12 cellular contexts compared by ENCODE assay signal in the genomic region with DNA sequence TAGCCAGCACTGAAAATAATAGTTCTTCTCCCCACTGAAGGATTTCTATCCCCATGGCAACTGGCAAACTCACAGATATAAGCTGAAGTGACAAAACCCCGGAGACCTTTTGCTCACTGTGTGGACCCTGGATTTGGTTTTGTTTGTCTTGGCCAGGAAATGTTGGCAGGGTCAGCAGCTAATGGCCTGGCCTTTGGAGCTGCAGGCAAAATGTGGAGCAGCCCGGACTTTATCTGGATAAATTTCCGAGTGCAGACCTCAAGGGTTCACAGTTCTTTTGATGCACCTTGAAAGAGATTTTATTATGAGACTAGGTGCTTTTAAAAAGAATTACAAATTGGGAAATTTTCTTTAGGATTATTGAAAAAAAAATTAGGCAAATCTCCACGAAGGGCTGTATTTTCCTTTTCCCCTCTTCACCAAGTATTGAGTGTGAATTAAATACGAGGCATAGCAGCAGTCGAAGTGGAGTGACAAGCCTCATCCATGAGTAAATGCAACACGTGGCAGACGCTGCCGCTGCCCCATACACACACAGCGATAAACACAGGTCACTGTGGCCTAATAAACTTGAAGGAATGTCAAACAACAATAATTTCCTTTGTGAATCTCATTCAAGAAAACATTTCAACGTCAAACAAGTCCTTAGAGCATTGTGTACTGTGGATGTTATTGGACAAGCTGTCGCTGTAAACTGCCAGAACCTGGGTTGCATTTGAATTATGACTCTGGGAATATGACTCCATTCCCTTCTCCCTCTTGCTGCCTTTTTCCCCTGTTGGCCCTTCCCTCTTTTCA. TPM values are rescaled to one million over a fixed set of nuclear protein-coding genes. Genes with fewer than 3 reads are reported as not detected.
A peak's percentile ranks its signal among the peaks of the same experiment; 100 is the strongest.
DNase-seq lines count a peak whose midpoint lies in the region; FAIRE-seq and TF ChIP-seq lines count a peak whose summit lies in the region.
"Had no signal": no experiment of that assay in that cellular context is flagged by ENCODE, and none has a peak within 500 bp of the region (broad histone marks: within the 10 kb centered on the region; RNA-seq: fewer than 3 reads in every experiment).

No MANE protein-coding gene starts in this region.

- no peaks in the 10 kb centered on the region for H3K27me3 ChIP-seq in bronchial epithelial cell (ENCODE audit: control insufficient read depth, insufficient read depth, low read length)

- POLR2A ChIA-PET in activated CD4-positive, alpha-beta memory T cell treated with anti-CD3 and anti-CD28 coated beads for 36 hours (lab: Charles Lee) = interaction anchor here (0.8 to 3.2 kb wide), 3 partner anchors 10 to 138 kb away, joined by 3 to 20 read pairs (median 4); no protein-coding TSS in a partner anchor
- POLR2A ChIA-PET in activated CD4-positive, alpha-beta memory T cell treated with anti-CD3 and anti-CD28 coated beads, Interleukin-2, amount 10 ng/mL, durations not matched to agents 7 days and 5 days (lab: Charles Lee) = interaction anchor here (1.5 to 2.5 kb wide), 2 partner anchors 9 to 17 kb away, joined by 3 to 14 read pairs; no protein-coding TSS in a partner anchor

- TF ChIP-seq POLR2A in lower leg skin (IDR thresholded peaks at IDR 0.05) = no peak

- H3K36me3 ChIP-seq in bronchial epithelial cell (ENCODE audit: control insufficient read depth, insufficient read depth, low read length) = no peaks in the 10 kb centered on the region

- H3K27ac Mint-ChIP-seq in activated CD4-positive, alpha-beta memory T cell treated with anti-CD3 and anti-CD28 coated beads for 36 hours = peak overlapping the region; percentile 90
- no peak overlapping the region for H3K27ac Mint-ChIP-seq in activated CD4-positive, alpha-beta memory T cell treated with anti-CD3 and anti-CD28 coated beads, Interleukin-2, amount 10 ng/mL, durations not matched to agents 7 days and 5 days
- no peak overlapping the region for H3K27ac Mint-ChIP-seq in type B pancreatic cell
- H3K27ac Mint-ChIP-seq in mesothelial cell of epicardium = no peak overlapping the region

- peaks cover 56% of the 10 kb centered on the region for H3K4me1 Mint-ChIP-seq in activated CD4-positive, alpha-beta memory T cell treated with anti-CD3 and anti-CD28 coated beads for 36 hours (ENCODE audit: low read depth)
- peaks cover 39% of the 10 kb centered on the region for H3K4me1 Mint-ChIP-seq in activated CD4-positive, alpha-beta memory T cell treated with anti-CD3 and anti-CD28 coated beads, Interleukin-2, amount 10 ng/mL, durations not matched to agents 7 days and 5 days
- H3K4me1 Mint-ChIP-seq in type B pancreatic cell (ENCODE audit: unreplicated experiment) (peaks cover 50% of the 10 kb centered on the region), mesothelial cell of epicardium (peaks cover 44% of the 10 kb centered on the region)

- intact Hi-C loops in activated CD4-positive, alpha-beta memory T cell treated with anti-CD3 and anti-CD28 coated beads for 36 hours (cut with micrococcal nuclease) = no loop called here
- intact Hi-C loops in lower leg skin (cut with DNase I; ENCODE audit: low total_unique reads) = no loop called here

- in situ Hi-C loops in ACHN (cut with HindIII; ENCODE audit: low pct_ligation_motif_present, low pct_unique_long_range_greater_than_20kb, low sequenced_read_pairs) = no loop called here

- H3K36me3 Mint-ChIP-seq in activated CD4-positive, alpha-beta memory T cell treated with anti-CD3 and anti-CD28 coated beads for 36 hours = peaks cover 3% of the 10 kb centered on the region
- no peaks in the 10 kb centered on the region for H3K36me3 Mint-ChIP-seq in activated CD4-positive, alpha-beta memory T cell treated with anti-CD3 and anti-CD28 coated beads, Interleukin-2, amount 10 ng/mL, durations not matched to agents 7 days and 5 days (ENCODE audit: low read depth)
- H3K36me3 Mint-ChIP-seq in type B pancreatic cell (no peaks in the 10 kb centered on the region), mesothelial cell of epicardium (peaks cover 3% of the 10 kb centered on the region)

- H3K9me3 Mint-ChIP-seq in activated CD4-positive, alpha-beta memory T cell treated with anti-CD3 and anti-CD28 coated beads for 36 hours = peaks cover 4% of the 10 kb centered on the region
- H3K9me3 Mint-ChIP-seq in activated CD4-positive, alpha-beta memory T cell treated with anti-CD3 and anti-CD28 coated beads, Interleukin-2, amount 10 ng/mL, durations not matched to agents 7 days and 5 days = peaks cover 4% of the 10 kb centered on the region
- H3K9me3 Mint-ChIP-seq in type B pancreatic cell (peaks cover 5% of the 10 kb centered on the region), mesothelial cell of epicardium (peaks cover 5% of the 10 kb centered on the region)

- 53% methylated on average over 12 of the region's 12 CpGs for WGBS in lower leg skin, 2 donors

- peak; percentile 23 for FAIRE-seq in bronchial epithelial cell (lab: Jason Lieb, UNC)

- H3K27me3 Mint-ChIP-seq in activated CD4-positive, alpha-beta memory T cell treated with anti-CD3 and anti-CD28 coated beads for 36 hours = no peaks in the 10 kb centered on the region
- no peaks in the 10 kb centered on the region for H3K27me3 Mint-ChIP-seq in activated CD4-positive, alpha-beta memory T cell treated with anti-CD3 and anti-CD28 coated beads, Interleukin-2, amount 10 ng/mL, durations not matched to agents 7 days and 5 days
- H3K27me3 Mint-ChIP-seq in type B pancreatic cell (no peaks in the 10 kb centered on the region), mesothelial cell of epicardium (ENCODE audit: low read depth) (no peaks in the 10 kb centered on the region)

- DNase-seq in activated CD4-positive, alpha-beta memory T cell treated with anti-CD3 and anti-CD28 coated beads for 36 hours = no peak
- no peak for DNase-seq in activated CD4-positive, alpha-beta memory T cell treated with anti-CD3 and anti-CD28 coated beads, Interleukin-2, amount 10 ng/mL, durations not matched to agents 7 days and 5 days
- DNase-seq in bronchial epithelial cell (ENCODE audit: low read depth) (no peak), lower leg skin (ENCODE audit: low spot score in 2 of 2) (peak; percentile 69 to 92), type B pancreatic cell (ENCODE audit: extremely low spot score, unreplicated experiment) (no peak), mesothelial cell of epicardium (ENCODE audit: low spot score in 2 of 2, unreplicated experiment in 2 of 2) (no peak), ACHN (no peak), OCI-M2 (lab: John Stamatoyannopoulos, UW; ENCODE audit: unreplicated experiment) (no peak)
- DNase-seq: activated T-cell treated with anti-CD3 and anti-CD28 coated beads, Interleukin-2, amount 50 U/mL, for 48 hours; effector CD4-positive, alpha-beta T cell; NCI-H524 treated with DMSO at 0.1 percent for 48 hours; T-helper 9 cell had no signal

- H3K4me3 ChIP-seq in bronchial epithelial cell (ENCODE audit: low read depth, low read length) (no peak overlapping the region), lower leg skin (ENCODE audit: low read depth, poor library complexity, severe bottlenecking) (no peak overlapping the region)

- peak overlapping the region; percentile 3 for H3K4me3 Mint-ChIP-seq in activated CD4-positive, alpha-beta memory T cell treated with anti-CD3 and anti-CD28 coated beads for 36 hours
- H3K4me3 Mint-ChIP-seq in activated CD4-positive, alpha-beta memory T cell treated with anti-CD3 and anti-CD28 coated beads, Interleukin-2, amount 10 ng/mL, durations not matched to agents 7 days and 5 days = no peak overlapping the region
- H3K4me3 Mint-ChIP-seq in type B pancreatic cell (peak overlapping the region; percentile 6), mesothelial cell of epicardium (no peak overlapping the region)

- CTCF ChIA-PET in activated CD4-positive, alpha-beta memory T cell treated with anti-CD3 and anti-CD28 coated beads for 36 hours (lab: Charles Lee) = interaction anchor here (0.7 to 12.5 kb wide), 3 partner anchors 10 to 29 kb away, joined by 3 to 193 read pairs (median 84); no protein-coding TSS in a partner anchor
- CTCF ChIA-PET in activated CD4-positive, alpha-beta memory T cell treated with anti-CD3 and anti-CD28 coated beads, Interleukin-2, amount 10 ng/mL, durations not matched to agents 7 days and 5 days (lab: Charles Lee) = interaction anchor here (0.8 to 5.1 kb wide), 4 partner anchors 9 to 309 kb away, joined by 3 to 35 read pairs (median 12); a partner anchor contains a TSS

- TF ChIP-seq CTCF in bronchial epithelial cell (IDR thresholded peaks at IDR 0.05; ENCODE audit: insufficient read depth, low read length, severe bottlenecking) (no peak), lower leg skin (IDR thresholded peaks at IDR 0.05) (no peak), type B pancreatic cell (conservative IDR thresholded peaks at IDR 0.05) (no peak), mesothelial cell of epicardium (IDR thresholded peaks at IDR 0.05; ENCODE audit: unreplicated experiment) (no peak)

RNA-seq across cellular contexts. Expression of a gene that starts 35.1 kb away (rescaled TPM):
- under 1 TPM in 1 of 2 experiments, not detected in 1; 0.70 TPM for total RNA-seq in activated CD4-positive, alpha-beta memory T cell treated with anti-CD3 and anti-CD28 coated beads for 36 hours
- not detected for total RNA-seq in activated CD4-positive, alpha-beta memory T cell treated with anti-CD3 and anti-CD28 coated beads, Interleukin-2, amount 10 ng/mL, durations not matched to agents 7 days and 5 days
- total RNA-seq in bronchial epithelial cell (not detected in 2 replicates), lower leg skin (1 to 10 TPM; 1.1 to 2.9 (median 1.6) TPM), type B pancreatic cell (ENCODE audit: low replicate concordance) (not detected in 2 replicates), mesothelial cell of epicardium (not detected in 3 replicates)

Comparison
In these comparisons a context has a peak if more than half of its experiments do, and no peak if none do; other contexts are left out.
1. H3K4me3 Mint-ChIP-seq: peak in activated CD4-positive, alpha-beta memory T cell treated with anti-CD3 and anti-CD28 coated beads for 36 hours (single experiment) and type B pancreatic cell (single experiment); none in activated CD4-positive, alpha-beta memory T cell treated with anti-CD3 and anti-CD28 coated beads, Interleukin-2, amount 10 ng/mL, durations not matched to agents 7 days and 5 days (single experiment) and mesothelial cell of epicardium (single experiment).
2. DNase-seq: peak in lower leg skin (2 of 2); none in activated CD4-positive, alpha-beta memory T cell treated with anti-CD3 and anti-CD28 coated beads for 36 hours (single experiment), activated CD4-positive, alpha-beta memory T cell treated with anti-CD3 and anti-CD28 coated beads, Interleukin-2, amount 10 ng/mL, durations not matched to agents 7 days and 5 days (single experiment), bronchial epithelial cell (single experiment), type B pancreatic cell (single experiment), mesothelial cell of epicardium (0 of 2), ACHN (single experiment) and OCI-M2 (single experiment).